In the genomic region with DNA sequence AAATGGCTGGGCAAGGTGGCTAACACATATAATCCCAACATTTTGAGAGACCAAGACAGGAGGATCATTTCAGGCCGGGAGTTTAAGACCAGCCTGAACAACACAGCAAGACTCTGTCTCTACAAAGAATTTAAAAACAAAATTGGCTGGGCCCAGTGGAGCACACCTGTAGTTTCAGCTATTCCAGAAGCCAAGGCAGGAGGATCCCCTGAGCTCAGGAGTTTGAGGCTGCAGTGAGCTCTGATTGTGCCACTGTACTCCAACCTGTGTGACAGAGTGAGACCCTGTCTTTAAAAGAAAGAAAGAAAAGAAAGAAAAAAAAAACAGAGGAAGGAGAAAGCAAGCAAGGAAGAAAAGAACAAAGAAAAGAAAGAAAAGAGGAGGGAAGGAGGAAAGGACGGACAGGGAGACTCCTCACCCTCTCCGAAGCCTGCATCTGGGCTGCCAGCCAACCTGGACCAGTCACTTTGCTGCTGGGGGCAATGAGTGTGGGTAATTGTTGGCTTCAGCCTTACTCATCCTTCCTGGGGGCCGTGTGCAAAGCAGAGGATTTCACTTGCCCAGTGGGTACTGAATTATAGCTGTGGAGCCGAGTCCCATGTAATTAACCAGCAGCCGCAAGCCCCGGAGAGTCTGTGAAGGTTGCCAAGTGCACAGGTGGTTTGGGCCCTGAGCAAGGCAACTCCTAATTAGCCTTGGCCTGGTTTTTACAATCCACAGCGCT, we compare ENCODE assay signal across 12 cellular contexts. TPM values are rescaled to one million over a fixed set of nuclear protein-coding genes. Genes with fewer than 3 reads are reported as not detected.
DNase-seq lines count a peak whose midpoint lies in the region; ATAC-seq and TF ChIP-seq lines count a peak whose summit lies in the region.
"Had no signal": no experiment of that assay in that cellular context is flagged by ENCODE, and none has a peak within 500 bp of the region (broad histone marks: within the 10 kb centered on the region; RNA-seq: fewer than 3 reads in every experiment).

No MANE protein-coding gene starts in this region.

- no peaks in the 10 kb centered on the region for H3K36me3 Mint-ChIP-seq in neural crest cell (ENCODE audit: low read depth)
- no peaks in the 10 kb centered on the region for H3K36me3 Mint-ChIP-seq in CD8-positive, alpha-beta T cell

- no peaks in the 10 kb centered on the region for H3K4me1 ChIP-seq in CD8-positive, alpha-beta T cell (ENCODE audit: insufficient read depth, low read length)

- H3K4me1 Mint-ChIP-seq in neural crest cell = peaks cover 9% of the 10 kb centered on the region
- H3K4me1 Mint-ChIP-seq in CD8-positive, alpha-beta T cell (ENCODE audit: low read depth) = no peaks in the 10 kb centered on the region

- POLR2A ChIA-PET in CD8-positive, alpha-beta T cell (lab: Charles Lee) = no interaction called here

- H3K27ac Mint-ChIP-seq in neural crest cell (ENCODE audit: unreplicated experiment) = peak overlapping the region; percentile 83
- H3K27ac Mint-ChIP-seq in CD8-positive, alpha-beta T cell = no peak overlapping the region

- TF ChIP-seq CTCF in cardiac fibroblast (IDR thresholded peaks at IDR 0.05; ENCODE audit: low read depth, low read length) = no peak
- TF ChIP-seq CTCF in neural crest cell (conservative IDR thresholded peaks at IDR 0.05) = no peak
- TF ChIP-seq CTCF in CD8-positive, alpha-beta T cell (IDR thresholded peaks at IDR 0.05) = no peak

- peak; percentile 94 for DNase-seq in ELR (ENCODE audit: low read depth)
- peak; percentile 60 for DNase-seq in NCI-H2081 treated with DMSO at 0.1 percent for 48 hours (lab: John Stamatoyannopoulos, UW)
- DNase-seq in cardiac fibroblast (ENCODE audit: low read depth in 2 of 2) = peak; percentile 27 to 75
- no peak for DNase-seq in neural crest cell (ENCODE audit: low read depth, low spot score)
- DNase-seq in NCI-H1048 (lab: John Stamatoyannopoulos, UW) = no peak
- DNase-seq in middle frontal gyrus (ENCODE audit: extremely low spot score, low spot score) = no peak
- DNase-seq in CD8-positive, alpha-beta T cell = no peak
- DNase-seq in SK-N-DZ (ENCODE audit: low spot score) = no peak
- DNase-seq: GOT3 had no signal

- no peak overlapping the region for H3K4me3 Mint-ChIP-seq in neural crest cell
- H3K4me3 Mint-ChIP-seq in CD8-positive, alpha-beta T cell = no peak overlapping the region

- no peaks in the 10 kb centered on the region for H3K9me3 Mint-ChIP-seq in neural crest cell
- H3K9me3 Mint-ChIP-seq in CD8-positive, alpha-beta T cell = no peaks in the 10 kb centered on the region

- no peaks in the 10 kb centered on the region for H3K9me3 ChIP-seq in CD8-positive, alpha-beta T cell (ENCODE audit: low read length)

- no peak overlapping the region for H3K27ac ChIP-seq in CD8-positive, alpha-beta T cell (ENCODE audit: low read depth, low read length)

- no peaks in the 10 kb centered on the region for H3K36me3 ChIP-seq in CD8-positive, alpha-beta T cell (ENCODE audit: insufficient read depth, low read length)

- intact Hi-C loops in CD8-positive, alpha-beta T cell (cut with DNase I, micrococcal nuclease) = no loop called here

- no peaks in the 10 kb centered on the region for H3K27me3 ChIP-seq in CD8-positive, alpha-beta T cell (ENCODE audit: insufficient read depth, low read length)

- H3K4me3 ChIP-seq in cardiac fibroblast (replicated peaks in 1 of 2; ENCODE audit: low read depth in 2 of 2, low read length in 2 of 2) = no peak overlapping the region
- no peak overlapping the region for H3K4me3 ChIP-seq in CD8-positive, alpha-beta T cell (ENCODE audit: low read depth, low read length)
- H3K4me3 ChIP-seq: K562 had no signal

- ATAC-seq in CD8-positive, alpha-beta T cell = no peak
- ATAC-seq: K562 had no signal

- CTCF ChIA-PET in CD8-positive, alpha-beta T cell (lab: Charles Lee) = interaction anchor here (0.9 to 1.4 kb wide), 2 partner anchors 11 to 18 kb away, joined by 3 to 4 read pairs; no protein-coding TSS in a partner anchor

- H3K27me3 Mint-ChIP-seq in neural crest cell (ENCODE audit: low read depth) = no peaks in the 10 kb centered on the region
- peaks cover 15% of the 10 kb centered on the region for H3K27me3 Mint-ChIP-seq in CD8-positive, alpha-beta T cell (ENCODE audit: low read depth)

RNA-seq across cellular contexts. Expression of a gene that starts 6.7 kb away (rescaled TPM):
- total RNA-seq in neural crest cell = not detected in 2 replicates
- not detected for total RNA-seq in CD8-positive, alpha-beta T cell
- polyA plus RNA-seq in SK-N-DZ (2014; cell fraction: cytosol; rRNA removed) = not detected in 2 replicates
- polyA plus RNA-seq in SK-N-DZ (2014; cell fraction: nucleus; rRNA removed) = not detected in 2 replicates
- total RNA-seq: aorta; K562; T-helper 2 cell treated with Interferon-gamma antibody and Interleukin-4, amounts not matched to agents 100 ng/mL and 5 ng/mL, for 36 hours had no signal
- polyA plus RNA-seq: aorta, K562 had no signal

RNA-seq across cellular contexts. Expression of a gene that starts 31.1 kb away (rescaled TPM):
- total RNA-seq in neural crest cell = not detected in 2 replicates
- 1 to 10 TPM in 1 of 2 experiments, under 1 TPM in 1; 1.00 to 1.8 TPM for total RNA-seq in CD8-positive, alpha-beta T cell
- polyA plus RNA-seq in SK-N-DZ (2014; cell fraction: cytosol; rRNA removed) = not detected in 2 replicates
- not detected in 2 replicates for polyA plus RNA-seq in SK-N-DZ (2014; cell fraction: nucleus; rRNA removed)
- total RNA-seq: K562 had no signal
- polyA plus RNA-seq: aorta, K562 had no signal

RNA-seq across cellular contexts. Expression of a gene that starts 38.4 kb away (rescaled TPM):
- 44.9 and 48.6 TPM in 2 replicates for total RNA-seq in neural crest cell
- total RNA-seq in CD8-positive, alpha-beta T cell = 10 to 100 TPM; 60.6 to 62.1 TPM
- polyA plus RNA-seq in SK-N-DZ (2014; cell fraction: cytosol; rRNA removed) = 50.0 and 51.4 TPM in 2 replicates
- 109 and 118 TPM in 2 replicates for polyA plus RNA-seq in SK-N-DZ (2014; cell fraction: nucleus; rRNA removed)

RNA-seq across cellular contexts. Expression of a gene that starts 50.2 kb away (rescaled TPM):
- 11.6 and 13.8 TPM in 2 replicates for total RNA-seq in neural crest cell
- 10 to 100 TPM; 71.0 to 95.7 TPM for total RNA-seq in CD8-positive, alpha-beta T cell
- polyA plus RNA-seq in SK-N-DZ (2014; cell fraction: cytosol; rRNA removed) = not detected in 2 replicates
- polyA plus RNA-seq in SK-N-DZ (2014; cell fraction: nucleus; rRNA removed) = 1.5 TPM in 1 of 2 replicates, not detected in the other

Comparison
In these comparisons a context has a peak if more than half of its experiments do, and no peak if none do; other contexts are left out.
1. DNase-seq: peak in ELR (single experiment), NCI-H2081 treated with DMSO at 0.1 percent for 48 hours (single experiment) and cardiac fibroblast (2 of 2); none in neural crest cell (single experiment), NCI-H1048 (single experiment), middle frontal gyrus (single experiment), CD8-positive, alpha-beta T cell (0 of 7) and SK-N-DZ (single experiment).